39 cellular contexts compared by ENCODE assay signal in genomic region chr12:63008372-63008771, GRCh38.
"Had no signal": no experiment of that assay in that cellular context is flagged by ENCODE, and none has a peak within 500 bp of the region (broad histone marks: within the 10 kb centered on the region; RNA-seq: fewer than 3 reads in every experiment).

No MANE protein-coding gene starts in this region.

- H3K9me3 Mint-ChIP-seq: activated CD4-positive, alpha-beta memory T cell treated with anti-CD3 and anti-CD28 coated beads, Interleukin-2, amount 10 ng/mL, durations not matched to agents 7 days and 5 days; activated CD4-positive, alpha-beta T cell treated with anti-CD3 and anti-CD28 coated beads, Interleukin-2, amount 10 ng/mL, durations not matched to agents 7 days and 5 days; activated naive CD4-positive, alpha-beta T cell treated with anti-CD3 and anti-CD28 coated beads, Interleukin-2, amount 10 ng/mL, durations not matched to agents 7 days and 5 days; activated naive CD4-positive, alpha-beta T cell treated with anti-CD3 and anti-CD28 coated beads, Interleukin-2, amount 50 U/mL, for 24 hours; activated naive CD8-positive, alpha-beta T cell treated with anti-CD3 and anti-CD28 coated beads, Interleukin-2, amount 10 ng/mL, durations not matched to agents 7 days and 5 days; activated naive CD8-positive, alpha-beta T cell treated with anti-CD3 and anti-CD28 coated beads, Interleukin-2, amount 50 U/mL, for 24 hours; activated T-cell treated with anti-CD3 and anti-CD28 coated beads, Interleukin-2, amount 50 U/mL, for 24 hours; activated T-helper 2 cell treated with anti-CD3 and anti-CD28 coated beads, Interferon-gamma antibody, Interleukin-2, Interleukin-4, amounts not matched to agents 10 μg/mL and 5 μg/mL and 100 μg/mL, durations not matched to agents 14 hours and 24 hours and 36 hours; brain; central memory CD8-positive, alpha-beta T cell; T-helper 1 cell treated with Interleukin-12 subunit alpha and Interleukin-12 subunit beta and Interleukin-4 antibody, amounts not matched to agents 30 μg/mL and 1 μg/mL, for 36 hours; T-helper 2 cell treated with Interferon-gamma antibody and Interleukin-4, amounts not matched to agents 5 μg/mL and 100 μg/mL, for 36 hours; WTC11 had no signal

- H3K27ac Mint-ChIP-seq: activated CD4-positive, alpha-beta memory T cell treated with anti-CD3 and anti-CD28 coated beads, Interleukin-2, amount 10 ng/mL, durations not matched to agents 7 days and 5 days; activated CD4-positive, alpha-beta T cell treated with anti-CD3 and anti-CD28 coated beads for 36 hours; activated CD4-positive, alpha-beta T cell treated with anti-CD3 and anti-CD28 coated beads, Interleukin-2, amount 10 ng/mL, durations not matched to agents 7 days and 5 days; activated CD8-positive, alpha-beta memory T cell treated with anti-CD3 and anti-CD28 coated beads, Interleukin-2, amount 10 ng/mL, durations not matched to agents 7 days and 5 days; activated CD8-positive, alpha-beta T cell treated with anti-CD3 and anti-CD28 coated beads, Interleukin-2, amount 10 ng/mL, durations not matched to agents 7 days and 5 days; activated naive CD4-positive, alpha-beta T cell treated with anti-CD3 and anti-CD28 coated beads, Interleukin-2, amount 10 ng/mL, durations not matched to agents 7 days and 5 days; activated naive CD4-positive, alpha-beta T cell treated with anti-CD3 and anti-CD28 coated beads, Interleukin-2, amount 50 U/mL, for 24 hours; activated naive CD8-positive, alpha-beta T cell; activated naive CD8-positive, alpha-beta T cell treated with anti-CD3 and anti-CD28 coated beads, Interleukin-2, amount 10 ng/mL, durations not matched to agents 7 days and 5 days; activated naive CD8-positive, alpha-beta T cell treated with anti-CD3 and anti-CD28 coated beads, Interleukin-2, amount 50 U/mL, for 24 hours; activated T-cell treated with anti-CD3 and anti-CD28 coated beads, Interleukin-2, amount 50 U/mL, for 24 hours; activated T-helper 2 cell treated with anti-CD3 and anti-CD28 coated beads, Interferon-gamma antibody, Interleukin-2, Interleukin-4, amounts not matched to agents 10 μg/mL and 5 μg/mL and 100 μg/mL, durations not matched to agents 14 hours and 24 hours and 36 hours; brain; T-helper 1 cell treated with Interleukin-12 subunit alpha and Interleukin-12 subunit beta and Interleukin-4 antibody, amounts not matched to agents 30 μg/mL and 1 μg/mL, for 36 hours; T-helper 2 cell treated with Interferon-gamma antibody and Interleukin-4, amounts not matched to agents 5 μg/mL and 100 μg/mL, for 36 hours; WTC11 had no signal

- FAIRE-seq: bronchial epithelial cell, TTC549 had no signal

- H3K27me3 Mint-ChIP-seq: activated CD4-positive, alpha-beta memory T cell treated with anti-CD3 and anti-CD28 coated beads, Interleukin-2, amount 10 ng/mL, durations not matched to agents 7 days and 5 days; activated CD4-positive, alpha-beta T cell treated with anti-CD3 and anti-CD28 coated beads, Interleukin-2, amount 10 ng/mL, durations not matched to agents 7 days and 5 days; activated CD8-positive, alpha-beta memory T cell treated with anti-CD3 and anti-CD28 coated beads, Interleukin-2, amount 10 ng/mL, durations not matched to agents 7 days and 5 days; activated naive CD4-positive, alpha-beta T cell treated with anti-CD3 and anti-CD28 coated beads, Interleukin-2, amount 10 ng/mL, durations not matched to agents 7 days and 5 days; activated naive CD8-positive, alpha-beta T cell; activated naive CD8-positive, alpha-beta T cell treated with anti-CD3 and anti-CD28 coated beads, Interleukin-2, amount 10 ng/mL, durations not matched to agents 7 days and 5 days; activated naive CD8-positive, alpha-beta T cell treated with anti-CD3 and anti-CD28 coated beads, Interleukin-2, amount 50 U/mL, for 24 hours; central memory CD8-positive, alpha-beta T cell had no signal

- H3K4me1 Mint-ChIP-seq: activated CD4-positive, alpha-beta memory T cell treated with anti-CD3 and anti-CD28 coated beads, Interleukin-2, amount 10 ng/mL, durations not matched to agents 7 days and 5 days; activated CD4-positive, alpha-beta T cell treated with anti-CD3 and anti-CD28 coated beads for 36 hours; activated CD4-positive, alpha-beta T cell treated with anti-CD3 and anti-CD28 coated beads, Interleukin-2, amount 10 ng/mL, durations not matched to agents 7 days and 5 days; activated CD8-positive, alpha-beta memory T cell treated with anti-CD3 and anti-CD28 coated beads, Interleukin-2, amount 10 ng/mL, durations not matched to agents 7 days and 5 days; activated naive CD4-positive, alpha-beta T cell treated with anti-CD3 and anti-CD28 coated beads, Interleukin-2, amount 10 ng/mL, durations not matched to agents 7 days and 5 days; activated naive CD4-positive, alpha-beta T cell treated with anti-CD3 and anti-CD28 coated beads, Interleukin-2, amount 50 U/mL, for 24 hours; activated naive CD8-positive, alpha-beta T cell treated with anti-CD3 and anti-CD28 coated beads, Interleukin-2, amount 10 ng/mL, durations not matched to agents 7 days and 5 days; activated naive CD8-positive, alpha-beta T cell treated with anti-CD3 and anti-CD28 coated beads, Interleukin-2, amount 50 U/mL, for 24 hours; brain; central memory CD8-positive, alpha-beta T cell had no signal

- H3K27me3 ChIP-seq: ascending aorta, cardiac muscle cell had no signal

- ATAC-seq: activated CD4-positive, alpha-beta T cell treated with anti-CD3 and anti-CD28 coated beads for 36 hours; activated CD4-positive, CD25-positive, alpha-beta regulatory T cell treated with anti-CD3 and anti-CD28 coated beads, Interleukin-2, amount 50 U/mL, for 24 hours; activated CD8-positive, alpha-beta memory T cell treated with anti-CD3 and anti-CD28 coated beads, Interleukin-2, amount 10 ng/mL, durations not matched to agents 7 days and 5 days; activated CD8-positive, alpha-beta T cell treated with anti-CD3 and anti-CD28 coated beads, Interleukin-2, amount 10 ng/mL, durations not matched to agents 7 days and 5 days; activated naive CD8-positive, alpha-beta T cell treated with anti-CD3 and anti-CD28 coated beads, Interleukin-2, amount 50 U/mL, for 24 hours; WTC11 had no signal

- H3K27ac ChIP-seq: ascending aorta, cardiac muscle cell, WERI-Rb-1 had no signal

- H3K9me3 ChIP-seq: ascending aorta had no signal

- H3K36me3 Mint-ChIP-seq: activated CD8-positive, alpha-beta memory T cell treated with anti-CD3 and anti-CD28 coated beads, Interleukin-2, amount 10 ng/mL, durations not matched to agents 7 days and 5 days; activated naive CD4-positive, alpha-beta T cell treated with anti-CD3 and anti-CD28 coated beads, Interleukin-2, amount 10 ng/mL, durations not matched to agents 7 days and 5 days; activated naive CD4-positive, alpha-beta T cell treated with anti-CD3 and anti-CD28 coated beads, Interleukin-2, amount 50 U/mL, for 24 hours; activated naive CD8-positive, alpha-beta T cell; activated naive CD8-positive, alpha-beta T cell treated with anti-CD3 and anti-CD28 coated beads, Interleukin-2, amount 10 ng/mL, durations not matched to agents 7 days and 5 days; brain; WTC11 had no signal

- H3K36me3 ChIP-seq: ascending aorta, cardiac muscle cell, WERI-Rb-1 had no signal

- DNase-seq: activated CD4-positive, alpha-beta memory T cell treated with anti-CD3 and anti-CD28 coated beads, Interleukin-2, amount 10 ng/mL, durations not matched to agents 7 days and 5 days; activated CD4-positive, alpha-beta T cell treated with anti-CD3 and anti-CD28 coated beads for 1 hour; activated CD4-positive, alpha-beta T cell treated with anti-CD3 and anti-CD28 coated beads for 36 hours; activated CD4-positive, alpha-beta T cell treated with anti-CD3 and anti-CD28 coated beads for 48 hours; activated CD4-positive, alpha-beta T cell treated with anti-CD3 and anti-CD28 coated beads, Interleukin-2, amount 10 ng/mL, durations not matched to agents 7 days and 5 days; activated CD4-positive, alpha-beta T cell treated with anti-CD3 and anti-CD28 coated beads, Interleukin-2, amount 50 U/mL, for 48 hours; activated CD4-positive, CD25-positive, alpha-beta regulatory T cell; activated CD8-positive, alpha-beta memory T cell treated with anti-CD3 and anti-CD28 coated beads for 24 hours; activated CD8-positive, alpha-beta memory T cell treated with anti-CD3 and anti-CD28 coated beads, Interleukin-2, amount 10 ng/mL, durations not matched to agents 7 days and 5 days; activated CD8-positive, alpha-beta memory T cell treated with anti-CD3 and anti-CD28 coated beads, Interleukin-2, amount 50 U/mL, for 48 hours; activated CD8-positive, alpha-beta T cell treated with anti-CD3 and anti-CD28 coated beads, Interleukin-2, amount 10 ng/mL, durations not matched to agents 7 days and 5 days; activated effector memory CD4-positive, alpha-beta T cell treated with Interleukin-2 at 50 U/mL for 16 hours; activated gamma-delta T cell; activated naive CD4-positive, alpha-beta T cell treated with anti-CD3 and anti-CD28 coated beads, Interleukin-2, amount 10 ng/mL, durations not matched to agents 7 days and 5 days; activated naive CD4-positive, alpha-beta T cell treated with Interleukin-2 at 50 U/mL for 16 hours; activated naive CD8-positive, alpha-beta T cell treated with anti-CD3 and anti-CD28 coated beads, Interleukin-2, amount 10 ng/mL, durations not matched to agents 7 days and 5 days; activated naive CD8-positive, alpha-beta T cell treated with anti-CD3 and anti-CD28 coated beads, Interleukin-2, amount 50 U/mL, for 24 hours; activated T-cell treated with anti-CD3 and anti-CD28 coated beads, Interleukin-2, amount 50 U/mL, for 24 hours; activated T-cell treated with anti-CD3 and anti-CD28 coated beads, Interleukin-2, amount 50 U/mL, for 48 hours; amygdala; anterior cingulate cortex; caudate nucleus; cerebellar nuclear complex; T-helper 2 cell; T-helper 9 cell; WERI-Rb-1 had no signal

- H3K4me1 ChIP-seq: ascending aorta had no signal

- H3K4me3 ChIP-seq: ascending aorta, cardiac muscle cell had no signal

- H3K4me3 Mint-ChIP-seq: activated CD4-positive, alpha-beta memory T cell treated with anti-CD3 and anti-CD28 coated beads, Interleukin-2, amount 10 ng/mL, durations not matched to agents 7 days and 5 days; activated CD4-positive, alpha-beta T cell treated with anti-CD3 and anti-CD28 coated beads for 36 hours; activated CD4-positive, alpha-beta T cell treated with anti-CD3 and anti-CD28 coated beads, Interleukin-2, amount 10 ng/mL, durations not matched to agents 7 days and 5 days; activated CD8-positive, alpha-beta memory T cell treated with anti-CD3 and anti-CD28 coated beads, Interleukin-2, amount 10 ng/mL, durations not matched to agents 7 days and 5 days; activated CD8-positive, alpha-beta T cell treated with anti-CD3 and anti-CD28 coated beads, Interleukin-2, amount 10 ng/mL, durations not matched to agents 7 days and 5 days; activated naive CD4-positive, alpha-beta T cell treated with anti-CD3 and anti-CD28 coated beads, Interleukin-2, amount 10 ng/mL, durations not matched to agents 7 days and 5 days; activated naive CD4-positive, alpha-beta T cell treated with anti-CD3 and anti-CD28 coated beads, Interleukin-2, amount 50 U/mL, for 24 hours; activated naive CD8-positive, alpha-beta T cell; activated naive CD8-positive, alpha-beta T cell treated with anti-CD3 and anti-CD28 coated beads, Interleukin-2, amount 10 ng/mL, durations not matched to agents 7 days and 5 days; activated naive CD8-positive, alpha-beta T cell treated with anti-CD3 and anti-CD28 coated beads, Interleukin-2, amount 50 U/mL, for 24 hours; activated T-cell treated with anti-CD3 and anti-CD28 coated beads, Interleukin-2, amount 50 U/mL, for 24 hours; brain; central memory CD8-positive, alpha-beta T cell; T-helper 1 cell treated with Interleukin-12 subunit alpha and Interleukin-12 subunit beta and Interleukin-4 antibody, amounts not matched to agents 30 μg/mL and 1 μg/mL, for 36 hours; T-helper 2 cell treated with Interferon-gamma antibody and Interleukin-4, amounts not matched to agents 5 μg/mL and 100 μg/mL, for 36 hours; WTC11 had no signal
